Comparison of ENCODE assay signal across 10 cellular contexts in genomic region chr1:234631721-234632125, GRCh38. TPM values are rescaled to one million over a fixed set of nuclear protein-coding genes. Genes with fewer than 3 reads are reported as not detected.
DNase-seq lines count a peak whose midpoint lies in the region; ATAC-seq and TF ChIP-seq lines count a peak whose summit lies in the region.
"Had no signal": no experiment of that assay in that cellular context is flagged by ENCODE, and none has a peak within 500 bp of the region (broad histone marks: within the 10 kb centered on the region; RNA-seq: fewer than 3 reads in every experiment).

No MANE protein-coding gene starts in this region.

- H3K4me3 ChIP-seq in heart right ventricle (no peak overlapping the region), astrocyte of the cerebellum (ENCODE audit: low read depth, low read length) (no peak overlapping the region), kidney epithelial cell (ENCODE audit: low read depth, low read length) (no peak overlapping the region)

- peak overlapping the region in 6 of 10 donors; percentile 36 to 61 (median 51) for H3K27ac ChIP-seq in heart right ventricle

- no peaks in the 10 kb centered on the region for H3K36me3 Mint-ChIP-seq in type B pancreatic cell
- H3K36me3 Mint-ChIP-seq: activated naive CD4-positive, alpha-beta T cell treated with anti-CD3 and anti-CD28 coated beads, Interleukin-2, amount 10 ng/mL, durations not matched to agents 7 days and 5 days had no signal

- H3K27me3 ChIP-seq in heart right ventricle (no peaks in the 10 kb centered on the region), kidney epithelial cell (ENCODE audit: control insufficient read depth, insufficient read depth, low read length) (no peaks in the 10 kb centered on the region)

- intact Hi-C loops in heart right ventricle (cut with DNase I): no loop called here
- intact Hi-C loops in cardiac septum (cut with DNase I): no loop called here

- no peaks in the 10 kb centered on the region for H3K27me3 Mint-ChIP-seq in type B pancreatic cell

- H3K9me3 Mint-ChIP-seq in type B pancreatic cell: peaks cover 6% of the 10 kb centered on the region
- H3K9me3 Mint-ChIP-seq: activated naive CD4-positive, alpha-beta T cell treated with anti-CD3 and anti-CD28 coated beads, Interleukin-2, amount 10 ng/mL, durations not matched to agents 7 days and 5 days had no signal

- H3K27ac Mint-ChIP-seq in type B pancreatic cell: peak overlapping the region; percentile 85
- H3K27ac Mint-ChIP-seq: activated naive CD4-positive, alpha-beta T cell treated with anti-CD3 and anti-CD28 coated beads, Interleukin-2, amount 10 ng/mL, durations not matched to agents 7 days and 5 days had no signal

- ATAC-seq in heart right ventricle (peak in 7 of 8 donors; percentile 41 to 80 (median 70)), HG03025 (IDR thresholded peaks at IDR 0.05; ENCODE audit: low FRiP score, unreplicated experiment) (no peak)

- in situ Hi-C loops in astrocyte of the cerebellum (cut with HindIII; ENCODE audit: low sequenced_read_pairs) (no loop called here), KBM-7 (cut with MboI; ENCODE audit: low pct_unique_long_range_greater_than_20kb, low sequenced_read_pairs) (no loop called here)

- H3K36me3 ChIP-seq in heart right ventricle: no peaks in the 10 kb centered on the region
- no peaks in the 10 kb centered on the region for H3K36me3 ChIP-seq in kidney epithelial cell (ENCODE audit: control insufficient read depth, insufficient read depth, low read length)

- no peaks in the 10 kb centered on the region for H3K9me3 ChIP-seq in heart right ventricle

- DNase-seq in heart right ventricle (no peak), cardiac septum (ENCODE audit: low spot score) (no peak), astrocyte of the cerebellum (ENCODE audit: low read depth) (peak; percentile 91), kidney epithelial cell (ENCODE audit: low read depth) (peak; percentile 82), type B pancreatic cell (ENCODE audit: extremely low spot score, unreplicated experiment) (no peak), KBM-7 (no peak)
- no peak for DNase-seq in activated CD4-positive, CD25-positive, alpha-beta regulatory T cell (lab: John Stamatoyannopoulos, UW)
- DNase-seq: activated naive CD4-positive, alpha-beta T cell treated with anti-CD3 and anti-CD28 coated beads, Interleukin-2, amount 10 ng/mL, durations not matched to agents 7 days and 5 days; NCI-H526 had no signal

- peaks cover 26% of the 10 kb centered on the region for H3K4me1 Mint-ChIP-seq in type B pancreatic cell (ENCODE audit: unreplicated experiment)
- H3K4me1 Mint-ChIP-seq: activated naive CD4-positive, alpha-beta T cell treated with anti-CD3 and anti-CD28 coated beads, Interleukin-2, amount 10 ng/mL, durations not matched to agents 7 days and 5 days had no signal

- no peak overlapping the region for H3K4me3 Mint-ChIP-seq in type B pancreatic cell
- H3K4me3 Mint-ChIP-seq: activated naive CD4-positive, alpha-beta T cell treated with anti-CD3 and anti-CD28 coated beads, Interleukin-2, amount 10 ng/mL, durations not matched to agents 7 days and 5 days had no signal

- H3K4me1 ChIP-seq in heart right ventricle: peaks cover 0 to 13% (median 0%) of the 10 kb centered on the region in 9 donors

- 45 to 65% methylated on average over 1 of the region's 1 CpG for WGBS in heart right ventricle, 2 donors

- no peak for TF ChIP-seq CTCF in heart right ventricle (IDR thresholded peaks at IDR 0.05)
- no peak for TF ChIP-seq CTCF in astrocyte of the cerebellum (IDR thresholded peaks at IDR 0.05; ENCODE audit: low read depth, low read length, missing control alignments)
- no peak for TF ChIP-seq CTCF in kidney epithelial cell (IDR thresholded peaks at IDR 0.05; ENCODE audit: insufficient read depth, low read length, poor library complexity, severe bottlenecking)
- no peak for TF ChIP-seq CTCF in type B pancreatic cell (conservative IDR thresholded peaks at IDR 0.05)

RNA-seq across cellular contexts. Expression of gene IRF2BP2, which starts 21.7 kb away (rescaled TPM):
- total RNA-seq in heart right ventricle (100 to 1,000 TPM in 6 of 10 donors, 10 to 100 TPM in 4; 78.2 to 181 (median 104) TPM), cardiac septum (65.6 TPM), kidney epithelial cell (85.5 and 88.5 TPM in 2 replicates), type B pancreatic cell (ENCODE audit: low replicate concordance) (181 and 202 TPM in 2 replicates)
- 10 to 100 TPM; 50.6 to 54.0 TPM for polyA plus RNA-seq in heart right ventricle

Comparison
In these comparisons a context has a peak if more than half of its experiments do, and no peak if none do; other contexts are left out.
1. DNase-seq: peak in astrocyte of the cerebellum (single experiment) and kidney epithelial cell (single experiment); none in heart right ventricle (0 of 2), cardiac septum (single experiment), type B pancreatic cell (single experiment), activated CD4-positive, CD25-positive, alpha-beta regulatory T cell (0 of 4) and KBM-7 (single experiment).